ENCODE assay signal across 11 cellular contexts in the genomic region with DNA sequence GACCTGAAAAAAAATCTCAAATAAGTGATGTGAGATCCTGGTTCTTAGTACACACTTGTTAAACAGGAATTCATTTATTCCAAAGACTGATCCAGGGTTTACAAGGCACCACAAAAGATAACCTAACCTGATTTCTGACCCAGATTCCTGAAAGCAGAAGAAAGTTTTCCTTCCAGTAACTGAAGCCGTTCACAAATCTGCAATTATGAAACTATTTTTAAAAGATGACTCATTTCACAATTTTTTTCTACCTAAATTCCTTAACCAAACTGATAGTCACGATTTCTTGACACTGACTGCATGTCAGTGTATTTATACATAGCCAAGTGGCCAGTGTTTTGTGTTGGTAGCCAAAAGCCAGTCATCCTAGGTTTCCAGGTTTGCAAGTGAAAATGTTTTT. TPM values are rescaled to one million over a fixed set of nuclear protein-coding genes. Genes with fewer than 3 reads are reported as not detected.
DNase-seq lines count a peak whose midpoint lies in the region; ATAC-seq and TF ChIP-seq lines count a peak whose summit lies in the region.
"Had no signal": no experiment of that assay in that cellular context is flagged by ENCODE, and none has a peak within 500 bp of the region (broad histone marks: within the 10 kb centered on the region; RNA-seq: fewer than 3 reads in every experiment).

No MANE protein-coding gene starts in this region.

- peak; percentile 75 for ATAC-seq in activated CD8-positive, alpha-beta memory T cell treated with anti-CD3 and anti-CD28 coated beads, Interleukin-2, amount 10 ng/mL, durations not matched to agents 7 days and 5 days
- ATAC-seq in HG03159 (IDR thresholded peaks at IDR 0.05; ENCODE audit: unreplicated experiment) = peak; percentile 45

- no peak overlapping the region for H3K4me3 ChIP-seq in cardiac fibroblast (replicated peaks in 1 of 2; ENCODE audit: low read depth in 2 of 2, low read length in 2 of 2)
- no peak overlapping the region for H3K4me3 ChIP-seq in skin epidermis
- H3K4me3 ChIP-seq in BE2C (ENCODE audit: low read depth, low read length) = no peak overlapping the region

- CTCF ChIA-PET in activated CD8-positive, alpha-beta memory T cell treated with anti-CD3 and anti-CD28 coated beads, Interleukin-2, amount 10 ng/mL, durations not matched to agents 7 days and 5 days (lab: Charles Lee) = no interaction called here

- H3K36me3 Mint-ChIP-seq in activated CD8-positive, alpha-beta memory T cell treated with anti-CD3 and anti-CD28 coated beads, Interleukin-2, amount 10 ng/mL, durations not matched to agents 7 days and 5 days = peaks cover 12% of the 10 kb centered on the region

- TF ChIP-seq CTCF in cardiac fibroblast (IDR thresholded peaks at IDR 0.05; ENCODE audit: low read depth, low read length) (no peak), BE2C (IDR thresholded peaks at IDR 0.05; ENCODE audit: low read depth, low read length) (no peak)

- H3K36me3 ChIP-seq in BE2C = no peaks in the 10 kb centered on the region

- no peak for DNase-seq in activated CD8-positive, alpha-beta memory T cell treated with anti-CD3 and anti-CD28 coated beads, Interleukin-2, amount 10 ng/mL, durations not matched to agents 7 days and 5 days
- no peak for DNase-seq in activated CD8-positive, alpha-beta memory T cell treated with anti-CD3 and anti-CD28 coated beads for 24 hours
- DNase-seq in cardiac fibroblast (ENCODE audit: low read depth in 2 of 2) = peak; percentile 51 to 53
- DNase-seq in BE2C = no peak
- no peak for DNase-seq in NCI-H1436 treated with DMSO at 0.1 percent for 48 hours (lab: John Stamatoyannopoulos, UW)
- DNase-seq in ureter (ENCODE audit: low spot score) = no peak
- DNase-seq: activated naive CD8-positive, alpha-beta T cell treated with anti-CD3 and anti-CD28 coated beads, Interleukin-2, amount 10 ng/mL, durations not matched to agents 7 days and 5 days; nucleus accumbens had no signal

- H3K4me3 Mint-ChIP-seq in activated CD8-positive, alpha-beta memory T cell treated with anti-CD3 and anti-CD28 coated beads, Interleukin-2, amount 10 ng/mL, durations not matched to agents 7 days and 5 days = peak overlapping the region; percentile 37
- H3K4me3 Mint-ChIP-seq: activated naive CD8-positive, alpha-beta T cell treated with anti-CD3 and anti-CD28 coated beads, Interleukin-2, amount 10 ng/mL, durations not matched to agents 7 days and 5 days had no signal

- H3K9me3 Mint-ChIP-seq in activated CD8-positive, alpha-beta memory T cell treated with anti-CD3 and anti-CD28 coated beads, Interleukin-2, amount 10 ng/mL, durations not matched to agents 7 days and 5 days (ENCODE audit: low read depth) = peaks cover 4% of the 10 kb centered on the region

- no peaks in the 10 kb centered on the region for H3K4me1 ChIP-seq in BE2C

- no peaks in the 10 kb centered on the region for H3K27me3 Mint-ChIP-seq in activated CD8-positive, alpha-beta memory T cell treated with anti-CD3 and anti-CD28 coated beads, Interleukin-2, amount 10 ng/mL, durations not matched to agents 7 days and 5 days
- H3K27me3 Mint-ChIP-seq: activated naive CD8-positive, alpha-beta T cell treated with anti-CD3 and anti-CD28 coated beads, Interleukin-2, amount 10 ng/mL, durations not matched to agents 7 days and 5 days had no signal

- H3K9me3 ChIP-seq in BE2C = no peaks in the 10 kb centered on the region

- peaks cover 30% of the 10 kb centered on the region for H3K4me1 Mint-ChIP-seq in activated CD8-positive, alpha-beta memory T cell treated with anti-CD3 and anti-CD28 coated beads, Interleukin-2, amount 10 ng/mL, durations not matched to agents 7 days and 5 days

- peak overlapping the region in 12 of 21 experiments; percentile 12 to 67 (median 29) for H3K27ac ChIP-seq in skin epidermis
- H3K27ac ChIP-seq: C4-2B had no signal

- peaks cover 16% of the 10 kb centered on the region for H3K27me3 ChIP-seq in BE2C

- no peak overlapping the region for H3K27ac Mint-ChIP-seq in activated CD8-positive, alpha-beta memory T cell treated with anti-CD3 and anti-CD28 coated beads, Interleukin-2, amount 10 ng/mL, durations not matched to agents 7 days and 5 days
- H3K27ac Mint-ChIP-seq: activated naive CD8-positive, alpha-beta T cell treated with anti-CD3 and anti-CD28 coated beads, Interleukin-2, amount 10 ng/mL, durations not matched to agents 7 days and 5 days had no signal

RNA-seq across cellular contexts. Expression of a gene that starts 17.1 kb away (rescaled TPM):
- total RNA-seq in activated CD8-positive, alpha-beta memory T cell treated with anti-CD3 and anti-CD28 coated beads, Interleukin-2, amount 10 ng/mL, durations not matched to agents 7 days and 5 days = 10 to 100 TPM in 1 of 2 experiments, 1 to 10 TPM in 1; 6.8 to 10.8 TPM
- polyA plus RNA-seq in BE2C (2012; ENCODE audit: insufficient read depth, insufficient read length, low read depth) = not detected
- 15.0 TPM for total RNA-seq in ureter

Comparison
In these comparisons a context has a peak if more than half of its experiments do, and no peak if none do; other contexts are left out.
1. DNase-seq: peak in cardiac fibroblast (2 of 2); none in activated CD8-positive, alpha-beta memory T cell treated with anti-CD3 and anti-CD28 coated beads, Interleukin-2, amount 10 ng/mL, durations not matched to agents 7 days and 5 days (single experiment), activated CD8-positive, alpha-beta memory T cell treated with anti-CD3 and anti-CD28 coated beads for 24 hours (single experiment), BE2C (single experiment), NCI-H1436 treated with DMSO at 0.1 percent for 48 hours (single experiment) and ureter (single experiment).